ENCODE assay signal across 1 cellular context in the genomic region with DNA sequence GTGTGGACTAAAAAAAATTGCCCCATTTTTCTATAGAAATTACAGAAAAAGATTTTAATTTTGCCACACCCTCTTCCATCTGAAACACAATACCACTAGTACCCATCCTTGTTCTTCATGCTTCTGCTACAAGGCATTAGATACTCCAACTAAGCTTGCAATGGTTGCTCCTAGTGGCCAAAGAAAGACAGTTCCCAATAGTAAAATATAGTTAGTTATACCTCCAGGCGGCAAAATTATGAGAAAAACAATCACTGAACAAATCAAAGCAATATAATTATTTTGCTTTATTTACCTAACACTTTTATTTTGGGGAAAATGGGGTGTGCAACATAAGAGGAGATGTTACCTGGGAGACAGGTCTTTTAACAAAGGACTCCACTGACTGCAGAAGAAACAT.
TF ChIP-seq lines count a peak whose summit lies in the region.

No MANE protein-coding gene starts in this region.

TF ChIP-seq in K562, 482 proteins besides CTCF, POLR2A, EP300 and RAD21 (continued from another document):
- TF ChIP-seq POLR3A (IDR thresholded peaks at IDR 0.05; ENCODE audit: borderline replicate concordance, extremely low read depth, insufficient read depth, insufficient read length) = no peak
- TF ChIP-seq SIN3A (IDR thresholded peaks at IDR 0.05; ENCODE audit: borderline replicate concordance in 2 of 2, control insufficient read depth in 1 of 2, low read depth in 2 of 2, low read length in 2 of 2) = no peak
- TF ChIP-seq RHOXF2B (CRISPR knock-in tag; conservative IDR thresholded peaks at IDR 0.05) = no peak
